Comparison of ENCODE assay signal across 24 cellular contexts in the genomic region with DNA sequence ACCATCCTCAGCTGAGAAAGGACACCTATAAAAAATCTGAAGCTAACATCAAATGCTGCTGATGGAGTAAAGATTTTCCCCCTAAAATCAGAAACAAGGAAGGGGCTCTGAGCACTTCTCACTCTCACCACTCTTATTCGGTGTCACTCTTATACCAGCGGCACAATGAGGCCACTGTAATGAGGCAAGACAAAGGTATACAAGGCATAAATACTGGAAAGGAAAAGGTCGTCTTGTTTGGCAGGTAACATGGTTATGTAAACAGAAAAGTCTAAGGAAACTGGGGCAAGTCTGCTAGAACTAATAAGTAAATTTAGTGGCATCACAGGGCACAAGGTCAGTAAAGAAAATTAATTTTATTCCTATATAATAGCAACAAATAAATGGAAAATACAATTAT. TPM values are rescaled to one million over a fixed set of nuclear protein-coding genes. Genes with fewer than 3 reads are reported as not detected.
DNase-seq lines count a peak whose midpoint lies in the region; ATAC-seq, FAIRE-seq and TF ChIP-seq lines count a peak whose summit lies in the region.
"Had no signal": no experiment of that assay in that cellular context is flagged by ENCODE, and none has a peak within 500 bp of the region (broad histone marks: within the 10 kb centered on the region; RNA-seq: fewer than 3 reads in every experiment).

No MANE protein-coding gene starts in this region.

- CTCF ChIA-PET in PC-9 (lab: Charles Lee), result no interaction called here

- H3K36me3 ChIP-seq in pancreas (no peaks in the 10 kb centered on the region), aorta (ENCODE audit: control insufficient read depth in 1 of 2, insufficient read depth in 2 of 2, low read length in 1 of 2) (no peaks in the 10 kb centered on the region), PC-9 (ENCODE audit: low read depth) (no peaks in the 10 kb centered on the region)
- H3K36me3 ChIP-seq: BE2C had no signal

- ATAC-seq in pancreas (peak; percentile 81 to 88 (median 86)), aorta (ENCODE audit: low FRiP score) (no peak)

- intact Hi-C loops in pancreas (cut with DNase I) (no loop called here), aorta (cut with DNase I) (no loop called here), PC-9 (cut with micrococcal nuclease; ENCODE audit: unreplicated experiment) (no loop called here)

- POLR2A ChIA-PET in PC-9 (lab: Charles Lee; ENCODE audit: unreplicated experiment), result interaction anchor here (0.6 kb wide), 1 partner anchor 112 kb away, joined by 6 read pairs; no protein-coding TSS in a partner anchor

- H3K27ac ChIP-seq in pancreas (no peak overlapping the region), aorta (ENCODE audit: low read depth in 1 of 2, low read length in 2 of 2) (no peak overlapping the region), PC-9 (no peak overlapping the region)
- H3K27ac ChIP-seq: 22Rv1, KMS-11 had no signal

- no peaks in the 10 kb centered on the region for H3K79me2 ChIP-seq in PC-9 (ENCODE audit: low read depth)

- peak; percentile 30 for DNase-seq in NCI-H2029 (lab: John Stamatoyannopoulos, UW)
- DNase-seq in NCI-H2029 treated with DMSO at 0.1 percent for 48 hours (lab: John Stamatoyannopoulos, UW), result no peak
- peak; percentile 62 for DNase-seq in LNCaP clone FGC (ENCODE audit: low read depth)
- no peak for DNase-seq in pancreas
- no peak for DNase-seq in aorta
- DNase-seq in PC-9, result no peak
- DNase-seq: ACHN; BE2C; CD8-positive, alpha-beta memory T cell; NCI-H1048; NCI-H1417; NCI-H1694; NCI-H2081 treated with DMSO at 0.1 percent for 48 hours; NCI-H2171; NCI-H226; NCI-H524; NCI-H82; NK-92 treated with Interleukin-12 subunit alpha and Interleukin-12 subunit beta, amount 100 ng/mL, for 24 hours; Right ventricle myocardium superior; RPMI8226 had no signal

- peaks cover 19% of the 10 kb centered on the region; the same call in 1 of the 2 replicates for H4K20me1 ChIP-seq in PC-9 (ENCODE audit: insufficient read depth)

- no peak overlapping the region for H3K4me2 ChIP-seq in PC-9
- H3K4me2 ChIP-seq: KMS-11 had no signal

- no peak overlapping the region for H3K4me3 ChIP-seq in LNCaP clone FGC (ENCODE audit: low read depth, low read length)
- no peak overlapping the region for H3K4me3 ChIP-seq in pancreas
- H3K4me3 ChIP-seq in aorta (ENCODE audit: low read length in 2 of 2), result no peak overlapping the region
- no peak overlapping the region for H3K4me3 ChIP-seq in PC-9

- H3K9me2 ChIP-seq in PC-9 (ENCODE audit: insufficient read depth), result no peaks in the 10 kb centered on the region

- BruUV-seq in PC-9 (replicated peaks; lab: Mats Ljungman, UMichigan), result no TSS peak

- H3K27me3 ChIP-seq in pancreas, result no peaks in the 10 kb centered on the region
- no peaks in the 10 kb centered on the region for H3K27me3 ChIP-seq in aorta (ENCODE audit: control insufficient read depth in 1 of 2, insufficient read depth in 2 of 2, low read length in 1 of 2)
- H3K27me3 ChIP-seq in PC-9 (ENCODE audit: insufficient read depth, low read depth), result no peaks in the 10 kb centered on the region
- H3K27me3 ChIP-seq: BE2C had no signal

- TF ChIP-seq CTCF in LNCaP clone FGC (IDR thresholded peaks at IDR 0.05; ENCODE audit: control insufficient read depth, extremely low read depth, insufficient read depth), result no peak
- no peak for TF ChIP-seq CTCF in pancreas (IDR thresholded peaks at IDR 0.05)
- no peak for TF ChIP-seq CTCF in PC-9 (conservative IDR thresholded peaks at IDR 0.05)

- no peaks in the 10 kb centered on the region; the same call in 1 of the 2 replicates for H3F3A ChIP-seq in PC-9 (ENCODE audit: insufficient read depth, low read depth)

- H3K9me3 ChIP-seq in pancreas, result no peaks in the 10 kb centered on the region
- no peaks in the 10 kb centered on the region for H3K9me3 ChIP-seq in aorta (ENCODE audit: control insufficient read depth, low read length)
- no peaks in the 10 kb centered on the region for H3K9me3 ChIP-seq in PC-9 (ENCODE audit: insufficient read depth, low read depth)
- H3K9me3 ChIP-seq: BE2C had no signal

- H2AFZ ChIP-seq in PC-9, result no peak overlapping the region

- 19 to 29% methylated on average over 3 of the region's 3 CpGs for WGBS in pancreas, 2 donors
- 94 to 96% methylated on average over 3 of the region's 3 CpGs for WGBS in aorta, 2 donors

- FAIRE-seq in islet of Langerhans (lab: Jason Lieb, UNC) (peak; percentile 91), pancreas (lab: Jason Lieb, UNC) (no peak)
- FAIRE-seq: H54 had no signal

- H3K4me1 ChIP-seq in pancreas, result peaks cover 0 to 12% (median 11%) of the 10 kb centered on the region in 3 donors
- H3K4me1 ChIP-seq in aorta (ENCODE audit: control insufficient read depth in 1 of 2, insufficient read depth in 2 of 2, low read length in 2 of 2), result no peaks in the 10 kb centered on the region
- no peaks in the 10 kb centered on the region for H3K4me1 ChIP-seq in PC-9 (replicated peaks; ENCODE audit: insufficient read depth)
- H3K4me1 ChIP-seq: BE2C had no signal

RNA-seq across cellular contexts. Expression of gene MOB2, which starts 8.1 kb away (rescaled TPM):
- total RNA-seq in pancreas (10 to 100 TPM; 13.7 to 23.3 (median 17.7) TPM), aorta (10 to 100 TPM; 51.3 to 65.8 TPM), PC-9 (2021) (19.1 and 21.8 TPM in 2 replicates)
- polyA plus RNA-seq in pancreas (10 to 100 TPM; 25.1 to 30.4 TPM), aorta (100 to 1,000 TPM in 1 of 2 donors, 10 to 100 TPM in 1; 32.4 to 104 TPM)

Comparison
In these comparisons a context has a peak if more than half of its experiments do, and no peak if none do; other contexts are left out.
1. DNase-seq: peak in NCI-H2029 (single experiment) and LNCaP clone FGC (single experiment); none in NCI-H2029 treated with DMSO at 0.1 percent for 48 hours (single experiment), pancreas (0 of 6), aorta (0 of 2) and PC-9 (0 of 2).